10 cellular contexts compared by ENCODE assay signal in genomic region chr10:37855691-37856090, GRCh38. TPM values are rescaled to one million over a fixed set of nuclear protein-coding genes. Genes with fewer than 3 reads are reported as not detected.
A peak's percentile ranks its signal among the peaks of the same experiment; 100 is the strongest.
DNase-seq lines count a peak whose midpoint lies in the region; ATAC-seq and TF ChIP-seq lines count a peak whose summit lies in the region.
"Had no signal": no experiment of that assay in that cellular context is flagged by ENCODE, and none has a peak within 500 bp of the region (broad histone marks: within the 10 kb centered on the region; RNA-seq: fewer than 3 reads in every experiment).

No MANE protein-coding gene starts in this region.

- CTCF ChIA-PET in activated CD8-positive, alpha-beta T cell treated with anti-CD3 and anti-CD28 coated beads for 36 hours (lab: Charles Lee), result no interaction called here
- CTCF ChIA-PET in activated CD8-positive, alpha-beta T cell treated with anti-CD3 and anti-CD28 coated beads, Interleukin-2, amount 10 ng/mL, durations not matched to agents 7 days and 5 days (lab: Charles Lee), result no interaction called here

- no peak overlapping the region for H3K27ac Mint-ChIP-seq in activated CD8-positive, alpha-beta T cell treated with anti-CD3 and anti-CD28 coated beads for 36 hours
- H3K27ac Mint-ChIP-seq in activated CD8-positive, alpha-beta T cell treated with anti-CD3 and anti-CD28 coated beads, Interleukin-2, amount 10 ng/mL, durations not matched to agents 7 days and 5 days, result no peak overlapping the region

- TF ChIP-seq CTCF in activated CD8-positive, alpha-beta T cell treated with anti-CD3 and anti-CD28 coated beads for 36 hours (IDR thresholded peaks at IDR 0.05), result no peak
- no peak for TF ChIP-seq CTCF in fibroblast of the aortic adventitia (IDR thresholded peaks at IDR 0.05; ENCODE audit: insufficient read depth, low read length)
- no peak for TF ChIP-seq CTCF in adrenal gland (IDR thresholded peaks at IDR 0.05)

- peaks cover 13% of the 10 kb centered on the region for H3K36me3 Mint-ChIP-seq in activated CD8-positive, alpha-beta T cell treated with anti-CD3 and anti-CD28 coated beads for 36 hours (ENCODE audit: low read depth)
- H3K36me3 Mint-ChIP-seq in activated CD8-positive, alpha-beta T cell treated with anti-CD3 and anti-CD28 coated beads, Interleukin-2, amount 10 ng/mL, durations not matched to agents 7 days and 5 days (ENCODE audit: low read depth), result peaks cover 27% of the 10 kb centered on the region

- peak overlapping the region; percentile 58 to 100 (median 94) for H3K9ac ChIP-seq in skeletal muscle tissue (ENCODE audit: low read depth in 1 of 3, low read length in 3 of 3)

- peak overlapping the region; percentile 13 for H3K4me3 Mint-ChIP-seq in activated CD8-positive, alpha-beta T cell treated with anti-CD3 and anti-CD28 coated beads for 36 hours
- H3K4me3 Mint-ChIP-seq in activated CD8-positive, alpha-beta T cell treated with anti-CD3 and anti-CD28 coated beads, Interleukin-2, amount 10 ng/mL, durations not matched to agents 7 days and 5 days, result no peak overlapping the region

- no peak for DNase-seq in activated CD8-positive, alpha-beta T cell treated with anti-CD3 and anti-CD28 coated beads for 36 hours
- no peak for DNase-seq in activated CD8-positive, alpha-beta T cell treated with anti-CD3 and anti-CD28 coated beads, Interleukin-2, amount 10 ng/mL, durations not matched to agents 7 days and 5 days
- DNase-seq in RKO (ENCODE audit: low spot score) (peak; percentile 35), fibroblast of the aortic adventitia (ENCODE audit: low read depth) (no peak), adrenal gland (no peak)
- DNase-seq: stimulated activated CD4-positive, alpha-beta T cell treated with anti-CD3 and anti-CD28 coated beads, Interleukin-2, amount 100 ng/mL, for 24 hours; uterus had no signal

- H3K36me3 ChIP-seq in skeletal muscle tissue (ENCODE audit: control insufficient read depth in 3 of 3, insufficient read depth in 3 of 3, low read length in 3 of 3) (no peaks in the 10 kb centered on the region), adrenal gland (replicated peaks in 1 of 2) (no peaks in the 10 kb centered on the region)
- H3K36me3 ChIP-seq: uterus had no signal

- H3K27ac ChIP-seq in skeletal muscle tissue (ENCODE audit: low read depth, low read length), result no peak overlapping the region
- H3K27ac ChIP-seq in adrenal gland, result no peak overlapping the region

- H3K4me3 ChIP-seq in fibroblast of the aortic adventitia (ENCODE audit: low read depth, low read length) (peak overlapping the region; percentile 45), skeletal muscle tissue (ENCODE audit: low read length in 3 of 3) (peak overlapping the region; percentile 30 to 93 (median 47)), adrenal gland (peak overlapping the region in 1 of 4 donors; percentile 79)

- TF ChIP-seq POLR2A in adrenal gland (IDR thresholded peaks at IDR 0.05), result no peak

- intact Hi-C loops in activated CD8-positive, alpha-beta T cell treated with anti-CD3 and anti-CD28 coated beads for 36 hours (cut with micrococcal nuclease), result no loop called here
- intact Hi-C loops in adrenal gland (cut with DNase I), result loop anchor here in 1 of 2 donors (10.0 kb wide), 1 partner anchor 239 kb away; the partner anchor contains the start of gene ZNF37A

- peaks cover 6 to 24% (median 23%) of the 10 kb centered on the region in 3 donors for H3K4me1 ChIP-seq in skeletal muscle tissue (ENCODE audit: control insufficient read depth in 3 of 3, insufficient read depth in 3 of 3, low read length in 3 of 3)
- peaks cover 7 to 32% of the 10 kb centered on the region in 2 donors for H3K4me1 ChIP-seq in adrenal gland (replicated peaks in 1 of 2)

- H3K4me1 Mint-ChIP-seq in activated CD8-positive, alpha-beta T cell treated with anti-CD3 and anti-CD28 coated beads for 36 hours (ENCODE audit: low read depth), result peaks cover 23% of the 10 kb centered on the region
- peaks cover 23% of the 10 kb centered on the region for H3K4me1 Mint-ChIP-seq in activated CD8-positive, alpha-beta T cell treated with anti-CD3 and anti-CD28 coated beads, Interleukin-2, amount 10 ng/mL, durations not matched to agents 7 days and 5 days (ENCODE audit: low read depth)

- H3K9me3 ChIP-seq in skeletal muscle tissue (ENCODE audit: control insufficient read depth in 3 of 3, low read length in 3 of 3) (no peaks in the 10 kb centered on the region), adrenal gland (replicated peaks in 1 of 3) (no peaks in the 10 kb centered on the region)
- H3K9me3 ChIP-seq: uterus had no signal

- ATAC-seq in activated CD8-positive, alpha-beta T cell treated with anti-CD3 and anti-CD28 coated beads for 36 hours, result no peak
- no peak for ATAC-seq in activated CD8-positive, alpha-beta T cell treated with anti-CD3 and anti-CD28 coated beads, Interleukin-2, amount 10 ng/mL, durations not matched to agents 7 days and 5 days
- no peak for ATAC-seq in GM18867 (IDR thresholded peaks at IDR 0.05; ENCODE audit: unreplicated experiment)
- no peak for ATAC-seq in HG03432 (IDR thresholded peaks at IDR 0.05; ENCODE audit: unreplicated experiment)

- no peaks in the 10 kb centered on the region for H3K27me3 Mint-ChIP-seq in activated CD8-positive, alpha-beta T cell treated with anti-CD3 and anti-CD28 coated beads for 36 hours
- no peaks in the 10 kb centered on the region for H3K27me3 Mint-ChIP-seq in activated CD8-positive, alpha-beta T cell treated with anti-CD3 and anti-CD28 coated beads, Interleukin-2, amount 10 ng/mL, durations not matched to agents 7 days and 5 days (ENCODE audit: low read depth)

- H3K9me3 Mint-ChIP-seq in activated CD8-positive, alpha-beta T cell treated with anti-CD3 and anti-CD28 coated beads for 36 hours, result no peaks in the 10 kb centered on the region
- no peaks in the 10 kb centered on the region for H3K9me3 Mint-ChIP-seq in activated CD8-positive, alpha-beta T cell treated with anti-CD3 and anti-CD28 coated beads, Interleukin-2, amount 10 ng/mL, durations not matched to agents 7 days and 5 days (ENCODE audit: insufficient read depth)

- WGBS in adrenal gland, 4 donors, result 50 to 68% (median 57%) methylated on average over 4 of the region's 4 CpGs

- H3K27me3 ChIP-seq in skeletal muscle tissue (ENCODE audit: control insufficient read depth in 3 of 3, insufficient read depth in 3 of 3, low read length in 3 of 3) (no peaks in the 10 kb centered on the region), adrenal gland (no peaks in the 10 kb centered on the region)
- H3K27me3 ChIP-seq: uterus had no signal

- POLR2A ChIA-PET in activated CD8-positive, alpha-beta T cell treated with anti-CD3 and anti-CD28 coated beads for 36 hours (lab: Charles Lee), result no interaction called here
- POLR2A ChIA-PET in activated CD8-positive, alpha-beta T cell treated with anti-CD3 and anti-CD28 coated beads, Interleukin-2, amount 10 ng/mL, durations not matched to agents 7 days and 5 days (lab: Charles Lee), result no interaction called here

RNA-seq across cellular contexts. Expression of gene ZNF248, which starts 1.7 kb away (rescaled TPM):
- total RNA-seq in activated CD8-positive, alpha-beta T cell treated with anti-CD3 and anti-CD28 coated beads for 36 hours, result 1 to 10 TPM; 8.3 to 8.5 TPM
- 1 to 10 TPM; 6.9 to 7.4 TPM for total RNA-seq in activated CD8-positive, alpha-beta T cell treated with anti-CD3 and anti-CD28 coated beads, Interleukin-2, amount 10 ng/mL, durations not matched to agents 7 days and 5 days
- total RNA-seq in fibroblast of the aortic adventitia (ENCODE audit: low replicate concordance) (8.6 and 8.7 TPM in 2 replicates), skeletal muscle tissue (16.7 TPM), adrenal gland (10 to 100 TPM in 4 of 8 donors, 1 to 10 TPM in 4; 5.6 to 19.4 (median 10.3) TPM)
- 10 to 100 TPM in 2 of 3 donors, 1 to 10 TPM in 1; 8.2 to 13.1 (median 11.9) TPM for polyA plus RNA-seq in adrenal gland
